28 cellular contexts compared by ENCODE assay signal in the genomic region with DNA sequence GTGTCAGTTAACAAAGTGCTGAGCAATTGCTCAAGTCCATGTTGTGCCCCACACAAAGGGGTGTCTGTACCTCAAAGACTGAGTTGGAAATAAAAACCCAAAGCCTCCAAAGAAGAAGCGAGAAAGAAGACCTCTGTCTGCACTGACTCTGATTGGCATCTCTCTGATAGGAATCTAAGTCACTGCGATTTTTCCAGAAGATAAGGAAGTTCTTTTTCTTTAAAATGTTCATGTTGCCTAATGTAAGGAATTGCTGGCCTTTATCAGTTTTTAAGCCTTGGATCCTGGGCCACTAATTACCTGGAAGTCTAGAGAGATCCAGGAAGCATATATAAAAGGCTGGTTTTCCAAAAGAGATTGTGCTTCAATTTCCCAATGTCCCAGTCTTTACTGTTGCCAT.
"Had no signal": no experiment of that assay in that cellular context is flagged by ENCODE, and none has a peak within 500 bp of the region (broad histone marks: within the 10 kb centered on the region; RNA-seq: fewer than 3 reads in every experiment).

No MANE protein-coding gene starts in this region.

- H3K36me3 ChIP-seq: stomach, suprapubic skin, thoracic aorta, thyroid gland, tibial artery, tibial nerve, transverse colon, upper lobe of left lung, upper lobe of right lung, uterus, vagina had no signal

- H3K4me1 ChIP-seq: stomach, suprapubic skin, testis, thyroid gland, tibial nerve, transverse colon, upper lobe of left lung, upper lobe of right lung, uterus, vagina had no signal

- DNase-seq: stimulated activated CD4-positive, alpha-beta T cell treated with anti-CD3 and anti-CD28 coated beads, Interleukin-2, amount 100 ng/mL, for 48 hours; stimulated activated CD4-positive, alpha-beta T cell treated with anti-CD3 and anti-CD28 coated beads, Interleukin-4, amount 100 ng/mL, for 1 hour; stimulated activated CD4-positive, alpha-beta T cell treated with anti-CD3 and anti-CD28 coated beads, Interleukin-4, amount 100 ng/mL, for 24 hours; stimulated activated CD4-positive, alpha-beta T cell treated with anti-CD3 and anti-CD28 coated beads, Interleukin-4, amount 100 ng/mL, for 4 hours; stimulated activated CD8-positive, alpha-beta memory T cell treated with anti-CD3 and anti-CD28 coated beads, Interleukin-4, amount 100 ng/mL, for 48 hours; stimulated activated naive B cell treated with anti-CD40 and anti-IgM and Interleukin-4, amounts not matched to agents 10 μg/mL and 1 μg/mL and 100 μg/mL, for 72 hours; stimulated activated naive CD4-positive, alpha-beta T cell; stimulated activated naive CD4-positive, alpha-beta T cell treated with Interleukin-2 at 50 U/mL for 16 hours; stimulated activated naive CD8-positive, alpha-beta T cell treated with anti-CD3 and anti-CD28 coated beads, Interleukin-15, amount 100 ng/mL, for 72 hours; stimulated activated naive CD8-positive, alpha-beta T cell treated with anti-CD3 and anti-CD28 coated beads, Interleukin-15, Interleukin-2, amounts not matched to agents 100 U/mL and 50 U/mL, for 24 hours; stomach; substantia nigra; testis; thyroid gland; tibial artery; transverse colon; upper lobe of left lung; upper lobe of right lung; uterus had no signal

- H3K27me3 ChIP-seq: stomach, suprapubic skin, testis, thyroid gland, tibial artery, tibial nerve, transverse colon, upper lobe of left lung, upper lobe of right lung, uterus, vagina had no signal

- H3K4me3 Mint-ChIP-seq: stimulated activated effector memory CD8-positive, alpha-beta T cell treated with anti-CD3 and anti-CD28 coated beads, Interleukin-12 subunit alpha, Interleukin-12 subunit beta, amount 100 ng/mL, for 72 hours; stimulated activated memory B cell treated with anti-CD40 and anti-IgM and Interleukin-4, amounts not matched to agents 10 μg/mL and 1 μg/mL and 100 μg/mL, for 72 hours; stimulated activated naive B cell treated with anti-CD40 and anti-IgM and Interleukin-4, amounts not matched to agents 10 μg/mL and 1 μg/mL and 100 μg/mL, for 72 hours; stimulated activated naive CD8-positive, alpha-beta T cell treated with anti-CD3 and anti-CD28 coated beads, Interleukin-15, amount 100 ng/mL, for 72 hours; stimulated activated naive CD8-positive, alpha-beta T cell treated with anti-CD3 and anti-CD28 coated beads, Interleukin-15, Interleukin-2, amounts not matched to agents 100 ng/mL and 50 ng/mL, for 24 hours; type B pancreatic cell had no signal

- H3K27ac ChIP-seq: stomach, suprapubic skin, testis, thoracic aorta, thyroid gland, tibial artery, tibial nerve, transverse colon, upper lobe of left lung, upper lobe of right lung, uterus, vagina had no signal

- H3K9me3 ChIP-seq: stomach, suprapubic skin, testis, thoracic aorta, thyroid gland, tibial artery, tibial nerve, transverse colon, upper lobe of left lung, upper lobe of right lung, uterus, vagina had no signal

- H3K4me3 ChIP-seq: stomach, suprapubic skin, testis, thoracic aorta, thyroid gland, tibial artery, tibial nerve, transverse colon, upper lobe of left lung, upper lobe of right lung, uterus, vagina had no signal

- H3K27ac Mint-ChIP-seq: stimulated activated effector memory CD8-positive, alpha-beta T cell treated with anti-CD3 and anti-CD28 coated beads, Interleukin-12 subunit alpha, Interleukin-12 subunit beta, amount 100 ng/mL, for 72 hours; stimulated activated memory B cell treated with anti-CD40 and anti-IgM and Interleukin-4, amounts not matched to agents 10 μg/mL and 1 μg/mL and 100 μg/mL, for 72 hours; stimulated activated naive B cell treated with anti-CD40 and anti-IgM and Interleukin-4, amounts not matched to agents 10 μg/mL and 1 μg/mL and 100 μg/mL, for 72 hours; stimulated activated naive CD8-positive, alpha-beta T cell treated with anti-CD3 and anti-CD28 coated beads, Interleukin-15, amount 100 ng/mL, for 72 hours; stimulated activated naive CD8-positive, alpha-beta T cell treated with anti-CD3 and anti-CD28 coated beads, Interleukin-15, Interleukin-2, amounts not matched to agents 100 ng/mL and 50 ng/mL, for 24 hours; type B pancreatic cell had no signal

- H3K9me3 Mint-ChIP-seq: stimulated activated effector memory CD8-positive, alpha-beta T cell treated with anti-CD3 and anti-CD28 coated beads, Interleukin-12 subunit alpha, Interleukin-12 subunit beta, amount 100 ng/mL, for 72 hours; stimulated activated memory B cell treated with anti-CD40 and anti-IgM and Interleukin-4, amounts not matched to agents 10 μg/mL and 1 μg/mL and 100 μg/mL, for 72 hours; stimulated activated naive B cell treated with anti-CD40 and anti-IgM and Interleukin-4, amounts not matched to agents 10 μg/mL and 1 μg/mL and 100 μg/mL, for 72 hours; stimulated activated naive CD8-positive, alpha-beta T cell treated with anti-CD3 and anti-CD28 coated beads, Interleukin-15, amount 100 ng/mL, for 72 hours; stimulated activated naive CD8-positive, alpha-beta T cell treated with anti-CD3 and anti-CD28 coated beads, Interleukin-15, Interleukin-2, amounts not matched to agents 100 ng/mL and 50 ng/mL, for 24 hours; type B pancreatic cell had no signal

- FAIRE-seq: urothelium cell line had no signal

- H3K4me1 Mint-ChIP-seq: stimulated activated effector memory CD8-positive, alpha-beta T cell treated with anti-CD3 and anti-CD28 coated beads, Interleukin-12 subunit alpha, Interleukin-12 subunit beta, amount 100 ng/mL, for 72 hours; stimulated activated memory B cell treated with anti-CD40 and anti-IgM and Interleukin-4, amounts not matched to agents 10 μg/mL and 1 μg/mL and 100 μg/mL, for 72 hours; stimulated activated naive B cell treated with anti-CD40 and anti-IgM and Interleukin-4, amounts not matched to agents 10 μg/mL and 1 μg/mL and 100 μg/mL, for 72 hours; stimulated activated naive CD8-positive, alpha-beta T cell treated with anti-CD3 and anti-CD28 coated beads, Interleukin-15, amount 100 ng/mL, for 72 hours had no signal

- ATAC-seq: stimulated activated effector memory CD8-positive, alpha-beta T cell treated with anti-CD3 and anti-CD28 coated beads, Interleukin-12 subunit alpha, Interleukin-12 subunit beta, amount 100 ng/mL, for 72 hours; stimulated activated memory B cell treated with anti-CD40 and anti-IgM and Interleukin-4, amounts not matched to agents 10 μg/mL and 1 μg/mL and 100 μg/mL, for 72 hours; stimulated activated naive B cell treated with anti-CD40 and anti-IgM and Interleukin-4, amounts not matched to agents 10 μg/mL and 1 μg/mL and 100 μg/mL, for 72 hours; stimulated activated naive CD8-positive, alpha-beta T cell treated with anti-CD3 and anti-CD28 coated beads, Interleukin-15, amount 100 ng/mL, for 72 hours; stimulated activated naive CD8-positive, alpha-beta T cell treated with anti-CD3 and anti-CD28 coated beads, Interleukin-15, Interleukin-2, amounts not matched to agents 100 U/mL and 50 U/mL, for 24 hours; upper lobe of right lung had no signal

- H3K27me3 Mint-ChIP-seq: type B pancreatic cell had no signal

- H3K36me3 Mint-ChIP-seq: stimulated activated effector memory CD8-positive, alpha-beta T cell treated with anti-CD3 and anti-CD28 coated beads, Interleukin-12 subunit alpha, Interleukin-12 subunit beta, amount 100 ng/mL, for 72 hours; stimulated activated memory B cell treated with anti-CD40 and anti-IgM and Interleukin-4, amounts not matched to agents 10 μg/mL and 1 μg/mL and 100 μg/mL, for 72 hours; stimulated activated naive B cell treated with anti-CD40 and anti-IgM and Interleukin-4, amounts not matched to agents 10 μg/mL and 1 μg/mL and 100 μg/mL, for 72 hours; type B pancreatic cell had no signal
